1 cellular context compared by ENCODE assay signal in the genomic region with DNA sequence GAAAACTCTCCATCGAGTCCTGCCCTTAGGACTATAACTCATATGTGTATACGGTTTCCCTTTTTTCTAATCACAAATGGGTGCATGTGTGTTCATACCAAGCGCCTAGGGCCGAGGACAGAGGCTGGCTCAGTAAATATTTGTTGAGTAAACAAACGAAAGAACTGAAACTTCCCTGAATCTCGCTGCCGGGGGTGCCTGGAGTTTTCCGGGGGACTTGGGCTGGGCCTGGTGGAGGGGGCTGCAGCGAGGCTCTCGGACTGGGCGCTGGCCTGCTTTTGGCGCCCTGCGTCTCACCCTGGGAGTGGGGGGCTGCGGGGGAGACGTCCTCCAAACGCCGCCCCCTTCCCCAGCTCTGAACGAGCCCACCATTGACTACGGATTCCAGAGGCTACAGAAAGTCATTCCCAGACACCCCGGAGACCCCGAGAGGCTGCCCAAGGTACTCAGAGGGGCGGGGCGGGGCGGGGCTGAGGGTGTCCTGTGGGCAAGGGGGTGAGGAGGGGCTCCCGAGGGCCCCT.
TF ChIP-seq lines count a peak whose summit lies in the region.

No MANE protein-coding gene starts in this region.

TF ChIP-seq in HepG2, 621 proteins besides CTCF, POLR2A, EP300 and RAD21 (continued from another document and continues in another):
- TF ChIP-seq, protein P1, sequence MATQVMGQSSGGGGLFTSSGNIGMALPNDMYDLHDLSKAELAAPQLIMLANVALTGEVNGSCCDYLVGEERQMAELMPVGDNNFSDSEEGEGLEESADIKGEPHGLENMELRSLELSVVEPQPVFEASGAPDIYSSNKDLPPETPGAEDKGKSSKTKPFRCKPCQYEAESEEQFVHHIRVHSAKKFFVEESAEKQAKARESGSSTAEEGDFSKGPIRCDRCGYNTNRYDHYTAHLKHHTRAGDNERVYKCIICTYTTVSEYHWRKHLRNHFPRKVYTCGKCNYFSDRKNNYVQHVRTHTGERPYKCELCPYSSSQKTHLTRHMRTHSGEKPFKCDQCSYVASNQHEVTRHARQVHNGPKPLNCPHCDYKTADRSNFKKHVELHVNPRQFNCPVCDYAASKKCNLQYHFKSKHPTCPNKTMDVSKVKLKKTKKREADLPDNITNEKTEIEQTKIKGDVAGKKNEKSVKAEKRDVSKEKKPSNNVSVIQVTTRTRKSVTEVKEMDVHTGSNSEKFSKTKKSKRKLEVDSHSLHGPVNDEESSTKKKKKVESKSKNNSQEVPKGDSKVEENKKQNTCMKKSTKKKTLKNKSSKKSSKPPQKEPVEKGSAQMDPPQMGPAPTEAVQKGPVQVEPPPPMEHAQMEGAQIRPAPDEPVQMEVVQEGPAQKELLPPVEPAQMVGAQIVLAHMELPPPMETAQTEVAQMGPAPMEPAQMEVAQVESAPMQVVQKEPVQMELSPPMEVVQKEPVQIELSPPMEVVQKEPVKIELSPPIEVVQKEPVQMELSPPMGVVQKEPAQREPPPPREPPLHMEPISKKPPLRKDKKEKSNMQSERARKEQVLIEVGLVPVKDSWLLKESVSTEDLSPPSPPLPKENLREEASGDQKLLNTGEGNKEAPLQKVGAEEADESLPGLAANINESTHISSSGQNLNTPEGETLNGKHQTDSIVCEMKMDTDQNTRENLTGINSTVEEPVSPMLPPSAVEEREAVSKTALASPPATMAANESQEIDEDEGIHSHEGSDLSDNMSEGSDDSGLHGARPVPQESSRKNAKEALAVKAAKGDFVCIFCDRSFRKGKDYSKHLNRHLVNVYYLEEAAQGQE (IDR thresholded peaks at IDR 0.05; ENCODE audit: borderline replicate concordance in 1 of 2, low read depth in 1 of 2, low read length in 2 of 2), result peak in 1 of 2 experiments; percentile 4; a peak in 1 of 4 replicates
- TF ChIP-seq ZNF317 (CRISPR knock-in tag; IDR thresholded peaks at IDR 0.05), result 0 out of 2 replicates have a peak, but pooled peaks have one; percentile 46
- TF ChIP-seq ZNF3 (CRISPR knock-in tag; IDR thresholded peaks at IDR 0.05), result peak; percentile 66; the same call in 1 of the 2 replicates
- peak; percentile 66 for TF ChIP-seq DPF2 (CRISPR knock-in tag; IDR thresholded peaks at IDR 0.05; ENCODE audit: borderline replicate concordance, low read depth)
- peak; percentile 96 for TF ChIP-seq FOXA3 (CRISPR knock-in tag; IDR thresholded peaks at IDR 0.05)
- no peak for TF ChIP-seq TOPORS (CRISPR knock-in tag; IDR thresholded peaks at IDR 0.05)
- 0 out of 2 replicates have a peak, but pooled peaks have one; percentile 45 for TF ChIP-seq ISL2 (CRISPR knock-in tag; IDR thresholded peaks at IDR 0.05)
- TF ChIP-seq HMG20A (CRISPR knock-in tag; IDR thresholded peaks at IDR 0.05; ENCODE audit: borderline replicate concordance), result peak; percentile 20; the same call in 1 of the 2 replicates
- TF ChIP-seq ZNF543 (CRISPR knock-in tag; IDR thresholded peaks at IDR 0.05), result peak; percentile 58; the same call in 1 of the 2 replicates
- peak; percentile 31; the same call in 1 of the 2 replicates for TF ChIP-seq HIVEP1 (CRISPR knock-in tag; IDR thresholded peaks at IDR 0.05)
- TF ChIP-seq ZEB1 (IDR thresholded peaks at IDR 0.05; ENCODE audit: insufficient replicate concordance, low read depth), result no peak
- TF ChIP-seq JARID2 (CRISPR knock-in tag; IDR thresholded peaks at IDR 0.05; ENCODE audit: insufficient replicate concordance), result no peak
- no peak for TF ChIP-seq ZNF510 (CRISPR knock-in tag; IDR thresholded peaks at IDR 0.05; ENCODE audit: low read depth)
- TF ChIP-seq RBFOX2 (IDR thresholded peaks at IDR 0.05; ENCODE audit: low read depth, low read length), result 0 out of 2 replicates have a peak, but pooled peaks have one; percentile 9
- TF ChIP-seq SOX13 (IDR thresholded peaks at IDR 0.05), result no peak
- TF ChIP-seq SOX13 (CRISPR knock-in tag; conservative IDR thresholded peaks at IDR 0.05 in 1 of 2, IDR thresholded peaks at IDR 0.05 in 1 of 2), result peak in 1 of 2 experiments; percentile 25; a peak in 1 of 4 replicates
- TF ChIP-seq GATA4 (IDR thresholded peaks at IDR 0.05; ENCODE audit: borderline replicate concordance, low read depth), result peak; percentile 27; the same call in 1 of the 2 replicates
- TF ChIP-seq ZNF552 (CRISPR knock-in tag; IDR thresholded peaks at IDR 0.05; ENCODE audit: borderline replicate concordance), result peak; percentile 57; the same call in 1 of the 2 replicates
- 0 out of 2 replicates have a peak, but pooled peaks have one; percentile 9 for TF ChIP-seq REPIN1 (CRISPR knock-in tag; IDR thresholded peaks at IDR 0.05; ENCODE audit: borderline replicate concordance, low read depth)
- 0 out of 2 replicates have a peak, but pooled peaks have one; percentile 26 for TF ChIP-seq SP5 (CRISPR knock-in tag; IDR thresholded peaks at IDR 0.05; ENCODE audit: borderline replicate concordance, low read depth)
- peak; percentile 85; the same call in 1 of the 2 replicates for TF ChIP-seq KDM5B (CRISPR knock-in tag; IDR thresholded peaks at IDR 0.05; ENCODE audit: borderline replicate concordance)
- TF ChIP-seq RBM39 (IDR thresholded peaks at IDR 0.05; ENCODE audit: low read depth, low read length, poor library complexity, severe bottlenecking), result no peak
- TF ChIP-seq, protein P2, sequence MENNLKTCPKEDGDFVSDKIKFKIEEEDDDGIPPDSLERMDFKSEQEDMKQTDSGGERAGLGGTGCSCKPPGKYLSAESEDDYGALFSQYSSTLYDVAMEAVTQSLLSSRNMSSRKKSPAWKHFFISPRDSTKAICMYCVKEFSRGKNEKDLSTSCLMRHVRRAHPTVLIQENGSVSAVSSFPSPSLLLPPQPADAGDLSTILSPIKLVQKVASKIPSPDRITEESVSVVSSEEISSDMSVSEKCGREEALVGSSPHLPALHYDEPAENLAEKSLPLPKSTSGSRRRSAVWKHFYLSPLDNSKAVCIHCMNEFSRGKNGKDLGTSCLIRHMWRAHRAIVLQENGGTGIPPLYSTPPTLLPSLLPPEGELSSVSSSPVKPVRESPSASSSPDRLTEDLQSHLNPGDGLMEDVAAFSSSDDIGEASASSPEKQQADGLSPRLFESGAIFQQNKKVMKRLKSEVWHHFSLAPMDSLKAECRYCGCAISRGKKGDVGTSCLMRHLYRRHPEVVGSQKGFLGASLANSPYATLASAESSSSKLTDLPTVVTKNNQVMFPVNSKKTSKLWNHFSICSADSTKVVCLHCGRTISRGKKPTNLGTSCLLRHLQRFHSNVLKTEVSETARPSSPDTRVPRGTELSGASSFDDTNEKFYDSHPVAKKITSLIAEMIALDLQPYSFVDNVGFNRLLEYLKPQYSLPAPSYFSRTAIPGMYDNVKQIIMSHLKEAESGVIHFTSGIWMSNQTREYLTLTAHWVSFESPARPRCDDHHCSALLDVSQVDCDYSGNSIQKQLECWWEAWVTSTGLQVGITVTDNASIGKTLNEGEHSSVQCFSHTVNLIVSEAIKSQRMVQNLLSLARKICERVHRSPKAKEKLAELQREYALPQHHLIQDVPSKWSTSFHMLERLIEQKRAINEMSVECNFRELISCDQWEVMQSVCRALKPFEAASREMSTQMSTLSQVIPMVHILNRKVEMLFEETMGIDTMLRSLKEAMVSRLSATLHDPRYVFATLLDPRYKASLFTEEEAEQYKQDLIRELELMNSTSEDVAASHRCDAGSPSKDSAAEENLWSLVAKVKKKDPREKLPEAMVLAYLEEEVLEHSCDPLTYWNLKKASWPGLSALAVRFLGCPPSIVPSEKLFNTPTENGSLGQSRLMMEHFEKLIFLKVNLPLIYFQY (CRISPR knock-in tag; IDR thresholded peaks at IDR 0.05; ENCODE audit: borderline replicate concordance), result 0 out of 2 replicates have a peak, but pooled peaks have one; percentile 29
- TF ChIP-seq ETV5 (CRISPR knock-in tag; IDR thresholded peaks at IDR 0.05; ENCODE audit: borderline replicate concordance), result peak; percentile 16; the same call in 1 of the 2 replicates
- 0 out of 2 replicates have a peak, but pooled peaks have one; percentile 24 for TF ChIP-seq ZFP37 (CRISPR knock-in tag; IDR thresholded peaks at IDR 0.05; ENCODE audit: borderline replicate concordance)
- peak; percentile 35; the same call in 1 of the 2 replicates for TF ChIP-seq SOX5 (CRISPR knock-in tag; IDR thresholded peaks at IDR 0.05; ENCODE audit: borderline replicate concordance)
- no peak for TF ChIP-seq SP2 (CRISPR knock-in tag; IDR thresholded peaks at IDR 0.05)
- TF ChIP-seq, protein P3, sequence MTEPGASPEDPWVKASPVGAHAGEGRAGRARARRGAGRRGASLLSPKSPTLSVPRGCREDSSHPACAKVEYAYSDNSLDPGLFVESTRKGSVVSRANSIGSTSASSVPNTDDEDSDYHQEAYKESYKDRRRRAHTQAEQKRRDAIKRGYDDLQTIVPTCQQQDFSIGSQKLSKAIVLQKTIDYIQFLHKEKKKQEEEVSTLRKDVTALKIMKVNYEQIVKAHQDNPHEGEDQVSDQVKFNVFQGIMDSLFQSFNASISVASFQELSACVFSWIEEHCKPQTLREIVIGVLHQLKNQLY (CRISPR knock-in tag; IDR thresholded peaks at IDR 0.05), result no peak
- peak; percentile 22; the same call in 1 of the 2 replicates for TF ChIP-seq GATAD1 (CRISPR knock-in tag; IDR thresholded peaks at IDR 0.05)
- TF ChIP-seq, protein P4, sequence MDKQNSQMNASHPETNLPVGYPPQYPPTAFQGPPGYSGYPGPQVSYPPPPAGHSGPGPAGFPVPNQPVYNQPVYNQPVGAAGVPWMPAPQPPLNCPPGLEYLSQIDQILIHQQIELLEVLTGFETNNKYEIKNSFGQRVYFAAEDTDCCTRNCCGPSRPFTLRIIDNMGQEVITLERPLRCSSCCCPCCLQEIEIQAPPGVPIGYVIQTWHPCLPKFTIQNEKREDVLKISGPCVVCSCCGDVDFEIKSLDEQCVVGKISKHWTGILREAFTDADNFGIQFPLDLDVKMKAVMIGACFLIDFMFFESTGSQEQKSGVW (CRISPR knock-in tag; IDR thresholded peaks at IDR 0.05; ENCODE audit: borderline replicate concordance), result no peak
- TF ChIP-seq, protein P5, sequence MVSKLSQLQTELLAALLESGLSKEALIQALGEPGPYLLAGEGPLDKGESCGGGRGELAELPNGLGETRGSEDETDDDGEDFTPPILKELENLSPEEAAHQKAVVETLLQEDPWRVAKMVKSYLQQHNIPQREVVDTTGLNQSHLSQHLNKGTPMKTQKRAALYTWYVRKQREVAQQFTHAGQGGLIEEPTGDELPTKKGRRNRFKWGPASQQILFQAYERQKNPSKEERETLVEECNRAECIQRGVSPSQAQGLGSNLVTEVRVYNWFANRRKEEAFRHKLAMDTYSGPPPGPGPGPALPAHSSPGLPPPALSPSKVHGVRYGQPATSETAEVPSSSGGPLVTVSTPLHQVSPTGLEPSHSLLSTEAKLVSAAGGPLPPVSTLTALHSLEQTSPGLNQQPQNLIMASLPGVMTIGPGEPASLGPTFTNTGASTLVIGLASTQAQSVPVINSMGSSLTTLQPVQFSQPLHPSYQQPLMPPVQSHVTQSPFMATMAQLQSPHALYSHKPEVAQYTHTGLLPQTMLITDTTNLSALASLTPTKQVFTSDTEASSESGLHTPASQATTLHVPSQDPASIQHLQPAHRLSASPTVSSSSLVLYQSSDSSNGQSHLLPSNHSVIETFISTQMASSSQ (IDR thresholded peaks at IDR 0.05; ENCODE audit: low read depth), result 0 out of 2 replicates have a peak, but pooled peaks have one; percentile 15
- TF ChIP-seq, protein P5 (CRISPR knock-in tag; IDR thresholded peaks at IDR 0.05; ENCODE audit: borderline replicate concordance), result no peak
- TF ChIP-seq, protein P6, sequence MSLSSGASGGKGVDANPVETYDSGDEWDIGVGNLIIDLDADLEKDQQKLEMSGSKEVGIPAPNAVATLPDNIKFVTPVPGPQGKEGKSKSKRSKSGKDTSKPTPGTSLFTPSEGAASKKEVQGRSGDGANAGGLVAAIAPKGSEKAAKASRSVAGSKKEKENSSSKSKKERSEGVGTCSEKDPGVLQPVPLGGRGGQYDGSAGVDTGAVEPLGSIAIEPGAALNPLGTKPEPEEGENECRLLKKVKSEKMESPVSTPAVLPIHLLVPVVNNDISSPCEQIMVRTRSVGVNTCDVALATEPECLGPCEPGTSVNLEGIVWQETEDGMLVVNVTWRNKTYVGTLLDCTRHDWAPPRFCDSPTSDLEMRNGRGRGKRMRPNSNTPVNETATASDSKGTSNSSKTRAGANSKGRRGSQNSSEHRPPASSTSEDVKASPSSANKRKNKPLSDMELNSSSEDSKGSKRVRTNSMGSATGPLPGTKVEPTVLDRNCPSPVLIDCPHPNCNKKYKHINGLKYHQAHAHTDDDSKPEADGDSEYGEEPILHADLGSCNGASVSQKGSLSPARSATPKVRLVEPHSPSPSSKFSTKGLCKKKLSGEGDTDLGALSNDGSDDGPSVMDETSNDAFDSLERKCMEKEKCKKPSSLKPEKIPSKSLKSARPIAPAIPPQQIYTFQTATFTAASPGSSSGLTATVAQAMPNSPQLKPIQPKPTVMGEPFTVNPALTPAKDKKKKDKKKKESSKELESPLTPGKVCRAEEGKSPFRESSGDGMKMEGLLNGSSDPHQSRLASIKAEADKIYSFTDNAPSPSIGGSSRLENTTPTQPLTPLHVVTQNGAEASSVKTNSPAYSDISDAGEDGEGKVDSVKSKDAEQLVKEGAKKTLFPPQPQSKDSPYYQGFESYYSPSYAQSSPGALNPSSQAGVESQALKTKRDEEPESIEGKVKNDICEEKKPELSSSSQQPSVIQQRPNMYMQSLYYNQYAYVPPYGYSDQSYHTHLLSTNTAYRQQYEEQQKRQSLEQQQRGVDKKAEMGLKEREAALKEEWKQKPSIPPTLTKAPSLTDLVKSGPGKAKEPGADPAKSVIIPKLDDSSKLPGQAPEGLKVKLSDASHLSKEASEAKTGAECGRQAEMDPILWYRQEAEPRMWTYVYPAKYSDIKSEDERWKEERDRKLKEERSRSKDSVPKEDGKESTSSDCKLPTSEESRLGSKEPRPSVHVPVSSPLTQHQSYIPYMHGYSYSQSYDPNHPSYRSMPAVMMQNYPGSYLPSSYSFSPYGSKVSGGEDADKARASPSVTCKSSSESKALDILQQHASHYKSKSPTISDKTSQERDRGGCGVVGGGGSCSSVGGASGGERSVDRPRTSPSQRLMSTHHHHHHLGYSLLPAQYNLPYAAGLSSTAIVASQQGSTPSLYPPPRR (CRISPR knock-in tag; IDR thresholded peaks at IDR 0.05; ENCODE audit: borderline replicate concordance), result peak; percentile 62; the same call in 1 of the 2 replicates
- peak; percentile 98 for TF ChIP-seq ZNF629 (CRISPR knock-in tag; conservative IDR thresholded peaks at IDR 0.05)
